9 cellular contexts compared by ENCODE assay signal in the genomic region with DNA sequence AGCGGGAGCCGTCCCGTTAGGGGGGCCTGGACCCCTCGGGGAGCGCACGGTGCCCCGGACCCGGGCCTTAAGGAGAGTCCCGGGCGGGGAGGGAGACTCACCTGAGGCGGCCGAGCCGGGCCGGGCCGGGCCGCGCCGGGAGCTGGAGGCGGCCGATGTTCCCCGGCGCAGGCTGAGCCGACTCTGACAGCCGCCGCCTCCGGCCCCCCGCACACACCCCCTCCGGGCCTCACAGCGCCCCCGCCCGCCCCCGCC. TPM values are rescaled to one million over a fixed set of nuclear protein-coding genes. Genes with fewer than 3 reads are reported as not detected.
A peak's percentile ranks its signal among the peaks of the same experiment; 100 is the strongest.
DNase-seq lines count a peak whose midpoint lies in the region; ATAC-seq and TF ChIP-seq lines count a peak whose summit lies in the region.
"Had no signal": no experiment of that assay in that cellular context is flagged by ENCODE, and none has a peak within 500 bp of the region (broad histone marks: within the 10 kb centered on the region; RNA-seq: fewer than 3 reads in every experiment).

A gene (minus strand): TSS at position 188 of the 255 bp plus-strand sequence. CDS start 1,656 bp downstream, outside the sequence.

- no peak for TF ChIP-seq EP300 in sigmoid colon (IDR thresholded peaks at IDR 0.05)

- CTCF ChIA-PET in activated CD8-positive, alpha-beta T cell treated with anti-CD3 and anti-CD28 coated beads for 36 hours (lab: Charles Lee) = interaction anchor here (1.2 to 2.9 kb wide), 5 partner anchors 49 to 181 kb away, joined by 3 to 15 read pairs (median 4); no protein-coding TSS in a partner anchor

- no peaks in the 10 kb centered on the region for H3K36me3 Mint-ChIP-seq in activated CD8-positive, alpha-beta T cell treated with anti-CD3 and anti-CD28 coated beads for 36 hours (ENCODE audit: low read depth)

- H3K36me3 ChIP-seq in left ventricle myocardium inferior (no peaks in the 10 kb centered on the region), sigmoid colon (no peaks in the 10 kb centered on the region)

- POLR2A ChIA-PET in activated CD8-positive, alpha-beta T cell treated with anti-CD3 and anti-CD28 coated beads for 36 hours (lab: Charles Lee) = no interaction called here

- peak; percentile 7 for ATAC-seq in activated CD8-positive, alpha-beta T cell treated with anti-CD3 and anti-CD28 coated beads for 36 hours
- no peak for ATAC-seq in HG03139 (IDR thresholded peaks at IDR 0.05; ENCODE audit: unreplicated experiment)

- H3K27me3 ChIP-seq in left ventricle myocardium inferior (ENCODE audit: low read depth) (peaks cover 84% of the 10 kb centered on the region), sigmoid colon (peaks cover 27 to 64% (median 42%) of the 10 kb centered on the region in 3 donors)

- peaks cover 12% of the 10 kb centered on the region for H3K4me1 Mint-ChIP-seq in activated CD8-positive, alpha-beta T cell treated with anti-CD3 and anti-CD28 coated beads for 36 hours (ENCODE audit: low read depth)

- intact Hi-C loops in activated CD8-positive, alpha-beta T cell treated with anti-CD3 and anti-CD28 coated beads for 36 hours (cut with micrococcal nuclease) = loop anchor here (5.0 kb wide), 1 partner anchor 182 kb away; no protein-coding TSS in a partner anchor
- intact Hi-C loops in left ventricle myocardium inferior (cut with micrococcal nuclease) = loop anchor here (5.0 kb wide), 1 partner anchor 162 kb away; no protein-coding TSS in a partner anchor
- intact Hi-C loops in sigmoid colon (cut with DNase I) = loop anchor here (5.0 to 10.0 kb wide), 2 partner anchors 182 to 269 kb away; a partner anchor contains a TSS

- TF ChIP-seq POLR2A in sigmoid colon (IDR thresholded peaks at IDR 0.05) = no peak

- WGBS in sigmoid colon, 2 donors = 0 to 2% methylated on average over 32 of the region's 32 CpGs

- H3K9me3 ChIP-seq in left ventricle myocardium inferior (replicated peaks) (no peaks in the 10 kb centered on the region), sigmoid colon (no peaks in the 10 kb centered on the region)

- H3K27me3 Mint-ChIP-seq in activated CD8-positive, alpha-beta T cell treated with anti-CD3 and anti-CD28 coated beads for 36 hours = peaks cover 45% of the 10 kb centered on the region

- H3K4me3 ChIP-seq in left ventricle myocardium inferior = peak within 1 kb of the TSS; percentile 65
- H3K4me3 ChIP-seq in sigmoid colon = peak within 1 kb of the TSS; percentile 18 to 50 (median 38)

- TF ChIP-seq CTCF in GM10266 (IDR thresholded peaks at IDR 0.05; ENCODE audit: control insufficient read depth, insufficient read depth, low read depth, missing control alignments) (no peak), left ventricle myocardium inferior (IDR thresholded peaks at IDR 0.05; ENCODE audit: borderline replicate concordance) (no peak), sigmoid colon (IDR thresholded peaks at IDR 0.05) (no peak)
- TF ChIP-seq CTCF in activated CD8-positive, alpha-beta T cell treated with anti-CD3 and anti-CD28 coated beads for 36 hours (IDR thresholded peaks at IDR 0.05) = no peak

- H3K4me1 ChIP-seq in left ventricle myocardium inferior (peaks cover 39% of the 10 kb centered on the region), sigmoid colon (peaks cover 0 to 38% (median 37%) of the 10 kb centered on the region in 4 donors)

- DNase-seq in GM10266 (ENCODE audit: extremely low spot score) = peak; percentile 60
- no peak for DNase-seq in activated CD8-positive, alpha-beta T cell treated with anti-CD3 and anti-CD28 coated beads for 36 hours
- no peak for DNase-seq in left ventricle myocardium inferior
- no peak for DNase-seq in sigmoid colon
- no peak for DNase-seq in kidney tubule cell (ENCODE audit: low spot score)
- no peak for DNase-seq in Kasumi-1 (lab: John Stamatoyannopoulos, UW)
- no peak for DNase-seq in NCI-H524 (lab: John Stamatoyannopoulos, UW)
- DNase-seq: T1000 had no signal

- no peak within 1 kb of the TSS for H3K27ac Mint-ChIP-seq in activated CD8-positive, alpha-beta T cell treated with anti-CD3 and anti-CD28 coated beads for 36 hours

- H3K4me3 Mint-ChIP-seq in activated CD8-positive, alpha-beta T cell treated with anti-CD3 and anti-CD28 coated beads for 36 hours = peak within 1 kb of the TSS; percentile 39

- no peaks in the 10 kb centered on the region for H3K9me3 Mint-ChIP-seq in activated CD8-positive, alpha-beta T cell treated with anti-CD3 and anti-CD28 coated beads for 36 hours

- H3K27ac ChIP-seq in left ventricle myocardium inferior (replicated peaks) = peak within 1 kb of the TSS; percentile 52
- H3K27ac ChIP-seq in sigmoid colon = peak within 1 kb of the TSS in 1 of 4 donors; percentile 1

RNA-seq across cellular contexts. Expression of the gene that starts here (rescaled TPM):
- total RNA-seq in activated CD8-positive, alpha-beta T cell treated with anti-CD3 and anti-CD28 coated beads for 36 hours = under 1 TPM in 1 of 2 experiments, not detected in 1; 0.25 TPM
- total RNA-seq in left ventricle myocardium inferior (0.49 TPM), sigmoid colon (1 to 10 TPM; 3.0 to 8.9 (median 6.5) TPM)
- polyA plus RNA-seq in sigmoid colon = 10 to 100 TPM in 1 of 3 donors, 1 to 10 TPM in 2; 3.6 to 20.6 (median 5.5) TPM

Comparison
In these comparisons a context has a peak if more than half of its experiments do, and no peak if none do; other contexts are left out.
1. Peak in ATAC-seq in activated CD8-positive, alpha-beta T cell treated with anti-CD3 and anti-CD28 coated beads for 36 hours; RNA of the gene not detected or under 1 TPM.